ENCODE assay signal across 2 cellular contexts in the genomic region with DNA sequence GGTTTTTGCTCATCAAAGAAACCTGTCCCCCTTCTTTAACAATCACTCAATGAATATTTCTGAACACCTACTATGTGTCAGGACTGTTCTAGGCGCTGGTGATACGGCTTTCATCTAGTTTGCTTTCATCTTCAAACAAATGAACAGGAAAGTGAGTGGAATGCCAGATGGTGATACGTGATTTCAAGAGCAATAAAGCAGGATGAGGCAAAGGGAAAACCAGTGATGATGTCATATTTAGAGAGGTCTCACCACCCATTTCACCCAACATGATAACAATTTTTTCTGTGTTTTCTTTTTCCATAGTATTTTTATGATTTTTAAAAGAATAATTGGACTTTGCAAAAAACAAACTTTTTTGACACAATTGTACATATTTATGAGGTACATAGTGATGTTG.
TF ChIP-seq lines count a peak whose summit lies in the region.

No MANE protein-coding gene starts in this region.

TF ChIP-seq in HEK293, 187 proteins besides CTCF, POLR2A, EP300 and RAD21 (continued from another document):
- TF ChIP-seq ZEB2 (tag by site-specific recombination; IDR thresholded peaks at IDR 0.05): 0 out of 2 replicates have a peak, but pooled peaks have one; percentile 27
- TF ChIP-seq ZSCAN23 (tag by site-specific recombination; IDR thresholded peaks at IDR 0.05): no peak
- peak; percentile 28; the same call in 1 of the 2 replicates for TF ChIP-seq SP7 (tag by site-specific recombination; IDR thresholded peaks at IDR 0.05)
- TF ChIP-seq YY2 (tag by site-specific recombination; IDR thresholded peaks at IDR 0.05): no peak
- no peak for TF ChIP-seq SCRT2 (tag by site-specific recombination; IDR thresholded peaks at IDR 0.05)
- TF ChIP-seq ZNF548 (tag by site-specific recombination; IDR thresholded peaks at IDR 0.05): no peak
- TF ChIP-seq IKZF3 (tag by site-specific recombination; IDR thresholded peaks at IDR 0.05): 0 out of 2 replicates have a peak, but pooled peaks have one; percentile 15
- TF ChIP-seq ZBTB21 (tag by site-specific recombination; IDR thresholded peaks at IDR 0.05): peak; percentile 64; the same call in 1 of the 2 replicates
- no peak for TF ChIP-seq ZNF624 (tag by site-specific recombination; IDR thresholded peaks at IDR 0.05)
- TF ChIP-seq ZNF335 (tag by site-specific recombination; conservative IDR thresholded peaks at IDR 0.05): 0 out of 2 replicates have a peak, but pooled peaks have one; percentile 35
- no peak for TF ChIP-seq ZNF175 (tag by site-specific recombination; IDR thresholded peaks at IDR 0.05)
- TF ChIP-seq ZBTB20 (tag by site-specific recombination; IDR thresholded peaks at IDR 0.05): no peak
- TF ChIP-seq BCL11B (tag by site-specific recombination; IDR thresholded peaks at IDR 0.05; ENCODE audit: low read depth): no peak
- TF ChIP-seq, protein P1, sequence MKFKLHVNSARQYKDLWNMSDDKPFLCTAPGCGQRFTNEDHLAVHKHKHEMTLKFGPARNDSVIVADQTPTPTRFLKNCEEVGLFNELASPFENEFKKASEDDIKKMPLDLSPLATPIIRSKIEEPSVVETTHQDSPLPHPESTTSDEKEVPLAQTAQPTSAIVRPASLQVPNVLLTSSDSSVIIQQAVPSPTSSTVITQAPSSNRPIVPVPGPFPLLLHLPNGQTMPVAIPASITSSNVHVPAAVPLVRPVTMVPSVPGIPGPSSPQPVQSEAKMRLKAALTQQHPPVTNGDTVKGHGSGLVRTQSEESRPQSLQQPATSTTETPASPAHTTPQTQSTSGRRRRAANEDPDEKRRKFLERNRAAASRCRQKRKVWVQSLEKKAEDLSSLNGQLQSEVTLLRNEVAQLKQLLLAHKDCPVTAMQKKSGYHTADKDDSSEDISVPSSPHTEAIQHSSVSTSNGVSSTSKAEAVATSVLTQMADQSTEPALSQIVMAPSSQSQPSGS (tag by site-specific recombination; IDR thresholded peaks at IDR 0.05; ENCODE audit: low read depth): peak; percentile 92
- no peak for TF ChIP-seq OVOL3 (tag by site-specific recombination; IDR thresholded peaks at IDR 0.05)
- TF ChIP-seq, protein P2, sequence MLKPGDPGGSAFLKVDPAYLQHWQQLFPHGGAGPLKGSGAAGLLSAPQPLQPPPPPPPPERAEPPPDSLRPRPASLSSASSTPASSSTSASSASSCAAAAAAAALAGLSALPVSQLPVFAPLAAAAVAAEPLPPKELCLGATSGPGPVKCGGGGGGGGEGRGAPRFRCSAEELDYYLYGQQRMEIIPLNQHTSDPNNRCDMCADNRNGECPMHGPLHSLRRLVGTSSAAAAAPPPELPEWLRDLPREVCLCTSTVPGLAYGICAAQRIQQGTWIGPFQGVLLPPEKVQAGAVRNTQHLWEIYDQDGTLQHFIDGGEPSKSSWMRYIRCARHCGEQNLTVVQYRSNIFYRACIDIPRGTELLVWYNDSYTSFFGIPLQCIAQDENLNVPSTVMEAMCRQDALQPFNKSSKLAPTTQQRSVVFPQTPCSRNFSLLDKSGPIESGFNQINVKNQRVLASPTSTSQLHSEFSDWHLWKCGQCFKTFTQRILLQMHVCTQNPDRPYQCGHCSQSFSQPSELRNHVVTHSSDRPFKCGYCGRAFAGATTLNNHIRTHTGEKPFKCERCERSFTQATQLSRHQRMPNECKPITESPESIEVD (tag by site-specific recombination; IDR thresholded peaks at IDR 0.05): peak; percentile 37
- TF ChIP-seq ZNF174 (tag by site-specific recombination; IDR thresholded peaks at IDR 0.05): no peak
- TF ChIP-seq ZNF157 (tag by site-specific recombination; IDR thresholded peaks at IDR 0.05): no peak
- TF ChIP-seq ZNF24 (tag by site-specific recombination; IDR thresholded peaks at IDR 0.05): no peak
- peak; percentile 81 for TF ChIP-seq ZNF629 (tag by site-specific recombination; IDR thresholded peaks at IDR 0.05)
- peak; percentile 11; the same call in 1 of the 2 replicates for TF ChIP-seq ZBTB17 (tag by site-specific recombination; IDR thresholded peaks at IDR 0.05)
- TF ChIP-seq ZNF768 (tag by site-specific recombination; IDR thresholded peaks at IDR 0.05): no peak
- TF ChIP-seq PRDM1 (tag by site-specific recombination; IDR thresholded peaks at IDR 0.05): peak; percentile 85
- TF ChIP-seq ZNF16 (tag by site-specific recombination; IDR thresholded peaks at IDR 0.05; ENCODE audit: low read depth): no peak
- TF ChIP-seq, protein P3, sequence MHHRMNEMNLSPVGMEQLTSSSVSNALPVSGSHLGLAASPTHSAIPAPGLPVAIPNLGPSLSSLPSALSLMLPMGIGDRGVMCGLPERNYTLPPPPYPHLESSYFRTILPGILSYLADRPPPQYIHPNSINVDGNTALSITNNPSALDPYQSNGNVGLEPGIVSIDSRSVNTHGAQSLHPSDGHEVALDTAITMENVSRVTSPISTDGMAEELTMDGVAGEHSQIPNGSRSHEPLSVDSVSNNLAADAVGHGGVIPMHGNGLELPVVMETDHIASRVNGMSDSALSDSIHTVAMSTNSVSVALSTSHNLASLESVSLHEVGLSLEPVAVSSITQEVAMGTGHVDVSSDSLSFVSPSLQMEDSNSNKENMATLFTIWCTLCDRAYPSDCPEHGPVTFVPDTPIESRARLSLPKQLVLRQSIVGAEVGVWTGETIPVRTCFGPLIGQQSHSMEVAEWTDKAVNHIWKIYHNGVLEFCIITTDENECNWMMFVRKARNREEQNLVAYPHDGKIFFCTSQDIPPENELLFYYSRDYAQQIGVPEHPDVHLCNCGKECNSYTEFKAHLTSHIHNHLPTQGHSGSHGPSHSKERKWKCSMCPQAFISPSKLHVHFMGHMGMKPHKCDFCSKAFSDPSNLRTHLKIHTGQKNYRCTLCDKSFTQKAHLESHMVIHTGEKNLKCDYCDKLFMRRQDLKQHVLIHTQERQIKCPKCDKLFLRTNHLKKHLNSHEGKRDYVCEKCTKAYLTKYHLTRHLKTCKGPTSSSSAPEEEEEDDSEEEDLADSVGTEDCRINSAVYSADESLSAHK (tag by site-specific recombination; IDR thresholded peaks at IDR 0.05): no peak
TF ChIP-seq in HEK293: peak in this region for 10.

TF ChIP-seq in K562, 482 proteins besides CTCF, POLR2A, EP300 and RAD21 (continued from another document):
- TF ChIP-seq ETV5 (CRISPR knock-in tag; IDR thresholded peaks at IDR 0.05; ENCODE audit: low read depth) (no peak), STAT5B (CRISPR knock-in tag; IDR thresholded peaks at IDR 0.05) (no peak), CBX3 (IDR thresholded peaks at IDR 0.05; ENCODE audit: borderline replicate concordance in 1 of 2, low read length in 2 of 2) (no peak)
- TF ChIP-seq, protein P4, sequence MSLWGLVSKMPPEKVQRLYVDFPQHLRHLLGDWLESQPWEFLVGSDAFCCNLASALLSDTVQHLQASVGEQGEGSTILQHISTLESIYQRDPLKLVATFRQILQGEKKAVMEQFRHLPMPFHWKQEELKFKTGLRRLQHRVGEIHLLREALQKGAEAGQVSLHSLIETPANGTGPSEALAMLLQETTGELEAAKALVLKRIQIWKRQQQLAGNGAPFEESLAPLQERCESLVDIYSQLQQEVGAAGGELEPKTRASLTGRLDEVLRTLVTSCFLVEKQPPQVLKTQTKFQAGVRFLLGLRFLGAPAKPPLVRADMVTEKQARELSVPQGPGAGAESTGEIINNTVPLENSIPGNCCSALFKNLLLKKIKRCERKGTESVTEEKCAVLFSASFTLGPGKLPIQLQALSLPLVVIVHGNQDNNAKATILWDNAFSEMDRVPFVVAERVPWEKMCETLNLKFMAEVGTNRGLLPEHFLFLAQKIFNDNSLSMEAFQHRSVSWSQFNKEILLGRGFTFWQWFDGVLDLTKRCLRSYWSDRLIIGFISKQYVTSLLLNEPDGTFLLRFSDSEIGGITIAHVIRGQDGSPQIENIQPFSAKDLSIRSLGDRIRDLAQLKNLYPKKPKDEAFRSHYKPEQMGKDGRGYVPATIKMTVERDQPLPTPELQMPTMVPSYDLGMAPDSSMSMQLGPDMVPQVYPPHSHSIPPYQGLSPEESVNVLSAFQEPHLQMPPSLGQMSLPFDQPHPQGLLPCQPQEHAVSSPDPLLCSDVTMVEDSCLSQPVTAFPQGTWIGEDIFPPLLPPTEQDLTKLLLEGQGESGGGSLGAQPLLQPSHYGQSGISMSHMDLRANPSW (CRISPR knock-in tag; IDR thresholded peaks at IDR 0.05): no peak
- TF ChIP-seq, protein P5, sequence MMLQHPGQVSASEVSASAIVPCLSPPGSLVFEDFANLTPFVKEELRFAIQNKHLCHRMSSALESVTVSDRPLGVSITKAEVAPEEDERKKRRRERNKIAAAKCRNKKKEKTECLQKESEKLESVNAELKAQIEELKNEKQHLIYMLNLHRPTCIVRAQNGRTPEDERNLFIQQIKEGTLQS (IDR thresholded peaks at IDR 0.05): peak; percentile 69
- TF ChIP-seq, protein P5 (CRISPR knock-in tag; conservative IDR thresholded peaks at IDR 0.05): no peak
